9 cellular contexts compared by ENCODE assay signal in genomic region chr5:135203593-135204036, GRCh38.
A peak's percentile ranks its signal among the peaks of the same experiment; 100 is the strongest.
DNase-seq lines count a peak whose midpoint lies in the region; ATAC-seq and TF ChIP-seq lines count a peak whose summit lies in the region.
"Had no signal": no experiment of that assay in that cellular context is flagged by ENCODE, and none has a peak within 500 bp of the region (broad histone marks: within the 10 kb centered on the region; RNA-seq: fewer than 3 reads in every experiment).

No MANE protein-coding gene starts in this region.

- H3K27ac ChIP-seq in SK-N-SH (ENCODE audit: low read depth in 2 of 2, low read length in 1 of 2): no peak overlapping the region

- no peaks in the 10 kb centered on the region for H4K20me1 ChIP-seq in SK-N-SH (ENCODE audit: insufficient read depth)

- no peak overlapping the region for H3K27ac Mint-ChIP-seq in Calu3 (ENCODE audit: unreplicated experiment)
- H3K27ac Mint-ChIP-seq in HFFc6: peak overlapping the region; percentile 52; the same call in 1 of the 2 replicates

- H3K9me3 Mint-ChIP-seq in Calu3 (ENCODE audit: low read depth, unreplicated experiment) (peaks cover 2% of the 10 kb centered on the region), HFFc6 (peaks cover 24% of the 10 kb centered on the region)

- H2AFZ ChIP-seq in SK-N-SH (ENCODE audit: low read depth): no peak overlapping the region

- TF ChIP-seq EP300 in SK-N-SH (IDR thresholded peaks at IDR 0.05; ENCODE audit: borderline replicate concordance in 1 of 2, low read depth in 1 of 2, low read length in 1 of 2): no peak

- CTCF ChIA-PET in Calu3 (lab: Charles Lee) (interaction anchor here (1.9 kb wide), 1 partner anchor 286 kb away, joined by 9 read pairs; no protein-coding TSS in a partner anchor), SK-N-SH (lab: Yijun Ruan, JAX) (interaction anchor here (0.9 to 4.4 kb wide), 14 partner anchors 9 to 135 kb away, joined by 3 to 26 read pairs (median 6); no protein-coding TSS in a partner anchor)

- POLR2A ChIA-PET in SK-N-SH (lab: Yijun Ruan, JAX): no interaction called here

- H3K27me3 ChIP-seq in SK-N-SH (ENCODE audit: insufficient read depth) (no peaks in the 10 kb centered on the region), kidney epithelial cell (ENCODE audit: control insufficient read depth, insufficient read depth, low read length) (no peaks in the 10 kb centered on the region)

- 54% methylated on average over 4 of the region's 4 CpGs for WGBS in SK-N-SH (ENCODE audit: low lambda C conversion rate)

- H3K4me1 Mint-ChIP-seq in Calu3 (ENCODE audit: low read depth, unreplicated experiment): peaks cover 14% of the 10 kb centered on the region
- H3K4me1 Mint-ChIP-seq in HFFc6 (ENCODE audit: low read depth): peaks cover 51% of the 10 kb centered on the region

- H3K36me3 ChIP-seq in SK-N-SH (replicated peaks in 1 of 2; ENCODE audit: control insufficient read depth in 1 of 2, insufficient read depth in 2 of 2, low read length in 1 of 2) (no peaks in the 10 kb centered on the region), kidney epithelial cell (ENCODE audit: control insufficient read depth, insufficient read depth, low read length) (no peaks in the 10 kb centered on the region)

- DNase-seq in Calu3 (no peak), HFFc6 (no peak), SK-N-SH (no peak), kidney epithelial cell (ENCODE audit: low read depth) (no peak), iPS-NIHi7 (ENCODE audit: extremely low spot score) (no peak)
- DNase-seq: MV-4-11 had no signal

- H3K27me3 Mint-ChIP-seq in Calu3 (ENCODE audit: unreplicated experiment) (peaks cover 35% of the 10 kb centered on the region), HFFc6 (ENCODE audit: insufficient read depth) (no peaks in the 10 kb centered on the region)

- H3K9ac ChIP-seq in SK-N-SH: no peak overlapping the region

- H3K4me3 ChIP-seq in SK-N-SH (ENCODE audit: low read depth in 2 of 2, low read length in 1 of 2) (no peak overlapping the region), kidney epithelial cell (ENCODE audit: low read depth, low read length) (no peak overlapping the region)

- no peaks in the 10 kb centered on the region for H3K9me2 ChIP-seq in SK-N-SH

- H3K4me2 ChIP-seq in SK-N-SH: no peak overlapping the region

- no peak for ATAC-seq in GM21717 (IDR thresholded peaks at IDR 0.05; ENCODE audit: unreplicated experiment)
- ATAC-seq in GM21447 (IDR thresholded peaks at IDR 0.05; ENCODE audit: unreplicated experiment): no peak
- ATAC-seq in HG02623 (IDR thresholded peaks at IDR 0.05; ENCODE audit: unreplicated experiment): no peak

- 0 out of 4 replicates have a peak, but pooled peaks cover 0 to 8% of the 10 kb centered on the region in 2 experiments for H3K4me1 ChIP-seq in SK-N-SH (ENCODE audit: control insufficient read depth in 1 of 2, insufficient read depth in 2 of 2, low read depth in 1 of 2, low read length in 1 of 2)

- peak; percentile 57 for TF ChIP-seq RAD21 in SK-N-SH (IDR thresholded peaks at IDR 0.05; ENCODE audit: low read length)

- TF ChIP-seq CTCF in Calu3 (IDR thresholded peaks at IDR 0.05; ENCODE audit: unreplicated experiment): peak; percentile 52
- peak; percentile 69 for TF ChIP-seq CTCF in HFFc6 (IDR thresholded peaks at IDR 0.05)
- peak; percentile 51 for TF ChIP-seq CTCF in SK-N-SH (IDR thresholded peaks at IDR 0.05)
- peak; percentile 26 for TF ChIP-seq CTCF in kidney epithelial cell (IDR thresholded peaks at IDR 0.05; ENCODE audit: insufficient read depth, low read length, poor library complexity, severe bottlenecking)

- no TSS peak for BruUV-seq in Calu3 (replicated peaks; lab: Mats Ljungman, UMichigan)

- peaks cover 20% of the 10 kb centered on the region; the same call in 1 of the 2 replicates for H3K9me3 ChIP-seq in SK-N-SH

- no peaks in the 10 kb centered on the region for H3F3A ChIP-seq in SK-N-SH (replicated peaks; ENCODE audit: insufficient read depth)

- intact Hi-C loops in Calu3 (cut with micrococcal nuclease; ENCODE audit: unreplicated experiment): loop anchor here (10.0 kb wide), 1 partner anchor 469 kb away; the partner anchor contains the start of gene CAMLG

- no peaks in the 10 kb centered on the region for H3K36me3 Mint-ChIP-seq in Calu3 (ENCODE audit: insufficient read depth, unreplicated experiment)
- H3K36me3 Mint-ChIP-seq in HFFc6 (ENCODE audit: low read depth): peaks cover 24% of the 10 kb centered on the region

- H3K4me3 Mint-ChIP-seq in Calu3 (ENCODE audit: low read depth, unreplicated experiment): no peak overlapping the region
- H3K4me3 Mint-ChIP-seq in HFFc6: no peak overlapping the region

- no peaks in the 10 kb centered on the region for H3K79me2 ChIP-seq in SK-N-SH (ENCODE audit: insufficient read depth)

TF ChIP-seq in SK-N-SH, 30 proteins besides CTCF, POLR2A, EP300 and RAD21:
- no peak for TF ChIP-seq GATA2 (CRISPR knock-in tag; IDR thresholded peaks at IDR 0.05)
- no peak for TF ChIP-seq ZBTB33 (IDR thresholded peaks at IDR 0.05; ENCODE audit: borderline replicate concordance, low read depth)
- no peak for TF ChIP-seq JUND (IDR thresholded peaks at IDR 0.05)
- no peak for TF ChIP-seq YY1 (IDR thresholded peaks at IDR 0.05; ENCODE audit: low read depth)
- TF ChIP-seq POLR2AphosphoS5 (IDR thresholded peaks at IDR 0.05; ENCODE audit: low read depth, low read length): no peak
- TF ChIP-seq TEAD4 (IDR thresholded peaks at IDR 0.05; ENCODE audit: borderline replicate concordance, insufficient read depth): no peak
- TF ChIP-seq PBX3 (IDR thresholded peaks at IDR 0.05): no peak
- TF ChIP-seq MAX (IDR thresholded peaks at IDR 0.05; ENCODE audit: low read depth): no peak
- no peak for TF ChIP-seq ELF1 (IDR thresholded peaks at IDR 0.05)
- TF ChIP-seq FOXJ3 (CRISPR knock-in tag; IDR thresholded peaks at IDR 0.05): no peak
- TF ChIP-seq MXI1 (IDR thresholded peaks at IDR 0.05; ENCODE audit: low read depth, low read length): no peak
- no peak for TF ChIP-seq GABPA (IDR thresholded peaks at IDR 0.05; ENCODE audit: low read depth)
- no peak for TF ChIP-seq USF2 (IDR thresholded peaks at IDR 0.05; ENCODE audit: borderline replicate concordance, low read depth, low read length)
- no peak for TF ChIP-seq TAF1 (IDR thresholded peaks at IDR 0.05; ENCODE audit: borderline replicate concordance, low read depth, low read length)
